ENCODE assay signal across 8 cellular contexts in the genomic region with DNA sequence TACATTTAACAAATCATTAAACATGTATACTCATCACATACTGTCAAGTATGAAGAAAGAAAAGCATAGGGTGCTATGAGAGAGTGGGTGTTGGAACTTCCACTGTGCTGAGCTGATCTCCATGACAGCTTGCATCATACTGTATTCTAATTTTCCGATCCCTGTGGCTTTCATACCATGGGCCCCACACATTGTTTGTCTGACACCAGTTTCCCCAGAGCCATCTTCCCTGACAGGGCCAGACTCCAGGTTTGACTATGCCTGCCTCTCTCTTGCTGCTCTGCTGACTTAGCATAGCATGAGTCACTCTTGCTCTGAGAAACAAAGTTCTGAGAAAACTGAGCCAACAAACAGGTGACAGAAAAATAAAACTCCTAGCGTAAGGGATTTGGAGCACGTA. TPM values are rescaled to one million over a fixed set of nuclear protein-coding genes. Genes with fewer than 3 reads are reported as not detected.
DNase-seq lines count a peak whose midpoint lies in the region; ATAC-seq, FAIRE-seq and TF ChIP-seq lines count a peak whose summit lies in the region.

No MANE protein-coding gene starts in this region.

- H3K4me3 Mint-ChIP-seq in activated CD8-positive, alpha-beta T cell treated with anti-CD3 and anti-CD28 coated beads, Interleukin-2, amount 10 ng/mL, durations not matched to agents 7 days and 5 days: no peak overlapping the region

- H3K36me3 Mint-ChIP-seq in activated CD8-positive, alpha-beta T cell treated with anti-CD3 and anti-CD28 coated beads, Interleukin-2, amount 10 ng/mL, durations not matched to agents 7 days and 5 days (ENCODE audit: low read depth): peaks cover 2% of the 10 kb centered on the region

- H3K9me3 Mint-ChIP-seq in activated CD8-positive, alpha-beta T cell treated with anti-CD3 and anti-CD28 coated beads, Interleukin-2, amount 10 ng/mL, durations not matched to agents 7 days and 5 days (ENCODE audit: insufficient read depth): peaks cover 4% of the 10 kb centered on the region

- POLR2A ChIA-PET in activated CD8-positive, alpha-beta T cell treated with anti-CD3 and anti-CD28 coated beads, Interleukin-2, amount 10 ng/mL, durations not matched to agents 7 days and 5 days (lab: Charles Lee): no interaction called here

- intact Hi-C loops in posterior vena cava (cut with DNase I): no loop called here

- no peak overlapping the region for H3K4me3 ChIP-seq in coronary artery

- FAIRE-seq in GM19239 (lab: Jason Lieb, UNC): peak; percentile 82

- H3K27me3 Mint-ChIP-seq in activated CD8-positive, alpha-beta T cell treated with anti-CD3 and anti-CD28 coated beads, Interleukin-2, amount 10 ng/mL, durations not matched to agents 7 days and 5 days (ENCODE audit: low read depth): no peaks in the 10 kb centered on the region

- peak; percentile 89 for ATAC-seq in HG02884 (IDR thresholded peaks at IDR 0.05; ENCODE audit: unreplicated experiment)
- peak; percentile 77 for ATAC-seq in activated CD8-positive, alpha-beta T cell treated with anti-CD3 and anti-CD28 coated beads, Interleukin-2, amount 10 ng/mL, durations not matched to agents 7 days and 5 days

- peak overlapping the region; percentile 51 for H3K27ac Mint-ChIP-seq in activated CD8-positive, alpha-beta T cell treated with anti-CD3 and anti-CD28 coated beads, Interleukin-2, amount 10 ng/mL, durations not matched to agents 7 days and 5 days

- DNase-seq in GM19239 (ENCODE audit: insufficient read length, low spot score) (no peak), posterior vena cava (ENCODE audit: low spot score) (no peak), middle frontal gyrus (ENCODE audit: extremely low spot score, low spot score) (no peak), coronary artery (ENCODE audit: low spot score) (no peak), NCI-H524 (lab: John Stamatoyannopoulos, UW) (no peak)
- peak; percentile 31 for DNase-seq in activated CD8-positive, alpha-beta T cell treated with anti-CD3 and anti-CD28 coated beads, Interleukin-2, amount 10 ng/mL, durations not matched to agents 7 days and 5 days
- peak; percentile 63 to 72 for DNase-seq in stimulated activated CD4-positive, alpha-beta T cell treated with anti-CD3 and anti-CD28 coated beads, Interleukin-2, amount 100 ng/mL, for 24 hours

- CTCF ChIA-PET in activated CD8-positive, alpha-beta T cell treated with anti-CD3 and anti-CD28 coated beads, Interleukin-2, amount 10 ng/mL, durations not matched to agents 7 days and 5 days (lab: Charles Lee): interaction anchor here (1.0 kb wide), 1 partner anchor 100 kb away, joined by 3 read pairs; no protein-coding TSS in a partner anchor

- peaks cover 7% of the 10 kb centered on the region for H3K4me1 Mint-ChIP-seq in activated CD8-positive, alpha-beta T cell treated with anti-CD3 and anti-CD28 coated beads, Interleukin-2, amount 10 ng/mL, durations not matched to agents 7 days and 5 days (ENCODE audit: low read depth)

- no peak for TF ChIP-seq CTCF in coronary artery (IDR thresholded peaks at IDR 0.05)

- H3K27ac ChIP-seq in coronary artery: no peak overlapping the region

RNA-seq across cellular contexts. Expression of a gene that starts 37.0 kb away (rescaled TPM):
- not detected for total RNA-seq in activated CD8-positive, alpha-beta T cell treated with anti-CD3 and anti-CD28 coated beads, Interleukin-2, amount 10 ng/mL, durations not matched to agents 7 days and 5 days
- not detected for total RNA-seq in posterior vena cava

Comparison
In these comparisons a context has a peak if more than half of its experiments do, and no peak if none do; other contexts are left out.
1. DNase-seq: peak in activated CD8-positive, alpha-beta T cell treated with anti-CD3 and anti-CD28 coated beads, Interleukin-2, amount 10 ng/mL, durations not matched to agents 7 days and 5 days (single experiment) and stimulated activated CD4-positive, alpha-beta T cell treated with anti-CD3 and anti-CD28 coated beads, Interleukin-2, amount 100 ng/mL, for 24 hours (2 of 2); none in GM19239 (single experiment), posterior vena cava (single experiment), middle frontal gyrus (single experiment), coronary artery (single experiment) and NCI-H524 (0 of 2).